9 cellular contexts compared by ENCODE assay signal in the genomic region with DNA sequence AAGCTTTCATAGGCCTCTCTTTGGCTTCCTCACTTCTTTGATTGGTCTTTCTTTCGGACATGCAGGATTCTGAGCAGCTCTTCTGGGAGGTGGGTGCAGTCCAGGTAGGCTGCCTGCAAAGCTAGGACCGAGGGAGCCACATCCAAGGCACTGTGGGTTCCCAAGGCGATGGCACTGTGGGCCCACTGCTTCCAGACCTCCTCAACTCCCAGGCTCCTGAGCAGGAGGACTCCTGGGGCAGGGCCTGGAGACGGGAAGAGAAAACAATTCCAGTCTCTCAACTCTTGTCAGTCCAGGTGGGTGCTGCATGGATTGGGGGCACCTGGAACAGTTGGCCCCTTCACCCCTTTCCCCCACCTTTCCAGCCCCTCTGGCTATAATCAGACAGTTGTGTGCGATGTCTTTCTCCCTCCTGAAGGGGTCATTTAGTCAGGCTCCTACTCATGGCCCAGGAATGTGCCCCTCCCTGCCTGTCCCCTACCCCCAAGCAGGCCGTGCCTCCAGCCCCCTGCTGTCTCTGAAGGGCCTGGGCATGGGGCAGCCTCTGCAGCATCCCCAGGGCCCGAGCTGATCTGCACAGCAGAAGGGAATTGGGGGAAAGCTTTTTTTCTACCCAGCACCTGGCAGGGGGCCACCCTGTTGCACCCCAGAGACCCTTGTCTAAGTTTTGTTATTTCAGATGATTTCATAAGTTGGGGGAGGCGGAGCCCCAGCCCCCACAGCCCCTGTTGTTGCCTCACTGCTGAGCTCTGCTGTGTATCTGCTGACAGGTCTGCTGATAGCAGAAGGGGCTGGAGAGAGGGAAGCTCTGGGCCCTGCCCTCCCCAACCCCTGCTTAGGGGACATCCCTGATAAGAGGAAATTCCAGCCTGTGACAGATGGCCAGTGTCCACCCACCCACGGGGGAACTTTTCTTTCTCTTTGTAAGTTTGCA.
DNase-seq lines count a peak whose midpoint lies in the region; ATAC-seq and FAIRE-seq lines count a peak whose summit lies in the region.
"Had no signal": no experiment of that assay in that cellular context is flagged by ENCODE, and none has a peak within 500 bp of the region (broad histone marks: within the 10 kb centered on the region; RNA-seq: fewer than 3 reads in every experiment).

No MANE protein-coding gene starts in this region.

- intact Hi-C loops in activated CD4-positive, alpha-beta memory T cell treated with anti-CD3 and anti-CD28 coated beads for 36 hours (cut with micrococcal nuclease), result loop anchor here (10.0 kb wide), 1 partner anchor 374 kb away; no protein-coding TSS in a partner anchor
- intact Hi-C loops in left ventricle myocardium superior (cut with micrococcal nuclease), result no loop called here

- DNase-seq in HTR-8/SVneo (ENCODE audit: insufficient read length, low spot score) (peak; percentile 76), left ventricle myocardium superior (peak; percentile 84), NCI-H1417 (lab: John Stamatoyannopoulos, UW) (no peak), UCSD-AML1 (lab: John Stamatoyannopoulos, UW; ENCODE audit: unreplicated experiment) (no peak)
- DNase-seq in activated CD4-positive, alpha-beta memory T cell treated with anti-CD3 and anti-CD28 coated beads for 36 hours, result no peak
- DNase-seq: NCI-H2081 treated with DMSO at 0.1 percent for 48 hours had no signal

- H3K27me3 Mint-ChIP-seq in activated CD4-positive, alpha-beta memory T cell treated with anti-CD3 and anti-CD28 coated beads for 36 hours, result no peaks in the 10 kb centered on the region

- ATAC-seq in left ventricle myocardium superior, result peak; percentile 90
- no peak for ATAC-seq in HG03095 (IDR thresholded peaks at IDR 0.05; ENCODE audit: unreplicated experiment)
- ATAC-seq in GM19467 (IDR thresholded peaks at IDR 0.05; ENCODE audit: unreplicated experiment), result no peak

- H3K36me3 Mint-ChIP-seq in activated CD4-positive, alpha-beta memory T cell treated with anti-CD3 and anti-CD28 coated beads for 36 hours, result peaks cover 47% of the 10 kb centered on the region

- peak; percentile 42 for FAIRE-seq in HTR-8/SVneo (lab: Jason Lieb, UNC)

- POLR2A ChIA-PET in activated CD4-positive, alpha-beta memory T cell treated with anti-CD3 and anti-CD28 coated beads for 36 hours (lab: Charles Lee), result interaction anchor here (1.2 to 5.9 kb wide), 3 partner anchors 11 to 30 kb away, joined by 3 to 114 read pairs (median 25); no protein-coding TSS in a partner anchor

- H3K4me3 Mint-ChIP-seq in activated CD4-positive, alpha-beta memory T cell treated with anti-CD3 and anti-CD28 coated beads for 36 hours, result peak overlapping the region; percentile 62

- H3K27ac ChIP-seq in skin epidermis, result peak overlapping the region in 19 of 21 experiments; percentile 10 to 80 (median 63)

- H3K4me3 ChIP-seq in skin epidermis, result no peak overlapping the region

- no peaks in the 10 kb centered on the region for H3K9me3 Mint-ChIP-seq in activated CD4-positive, alpha-beta memory T cell treated with anti-CD3 and anti-CD28 coated beads for 36 hours

- CTCF ChIA-PET in activated CD4-positive, alpha-beta memory T cell treated with anti-CD3 and anti-CD28 coated beads for 36 hours (lab: Charles Lee), result interaction anchor here (1.2 to 7.7 kb wide), 2 partner anchors 42 to 71 kb away, joined by 3 to 60 read pairs; no protein-coding TSS in a partner anchor

- H3K4me1 Mint-ChIP-seq in activated CD4-positive, alpha-beta memory T cell treated with anti-CD3 and anti-CD28 coated beads for 36 hours (ENCODE audit: low read depth), result peaks cover 97% of the 10 kb centered on the region

- peak overlapping the region; percentile 86 for H3K27ac Mint-ChIP-seq in activated CD4-positive, alpha-beta memory T cell treated with anti-CD3 and anti-CD28 coated beads for 36 hours

Comparison
In these comparisons a context has a peak if more than half of its experiments do, and no peak if none do; other contexts are left out.
1. DNase-seq: peak in HTR-8/SVneo (single experiment) and left ventricle myocardium superior (single experiment); none in activated CD4-positive, alpha-beta memory T cell treated with anti-CD3 and anti-CD28 coated beads for 36 hours (single experiment), NCI-H1417 (0 of 3) and UCSD-AML1 (single experiment).